In genomic region chr10:110107430-110107829, GRCh38 we compare ENCODE assay signal across 18 cellular contexts.
"Had no signal": no experiment of that assay in that cellular context is flagged by ENCODE, and none has a peak within 500 bp of the region (broad histone marks: within the 10 kb centered on the region; RNA-seq: fewer than 3 reads in every experiment).

No MANE protein-coding gene starts in this region.

- FAIRE-seq: kidney had no signal

- H3K36me3 ChIP-seq: right lobe of liver, uterus had no signal

- H3K9me3 Mint-ChIP-seq: effector memory CD8-positive, alpha-beta T cell; naive thymus-derived CD8-positive, alpha-beta T cell; stimulated activated memory B cell treated with anti-CD40 and anti-IgM and Interleukin-4, amounts not matched to agents 10 μg/mL and 1 μg/mL and 100 μg/mL, for 72 hours; stimulated activated naive CD8-positive, alpha-beta T cell treated with anti-CD3 and anti-CD28 coated beads, Interleukin-15, Interleukin-2, amounts not matched to agents 100 ng/mL and 50 ng/mL, for 24 hours had no signal

- ATAC-seq: effector memory CD8-positive, alpha-beta T cell; foreskin keratinocyte; left cardiac atrium; left ventricle myocardium superior; naive thymus-derived CD8-positive, alpha-beta T cell; psoas muscle; stimulated activated memory B cell treated with anti-CD40 and anti-IgM and Interleukin-4, amounts not matched to agents 10 μg/mL and 1 μg/mL and 100 μg/mL, for 72 hours had no signal

- DNase-seq: cortex of kidney; effector memory CD8-positive, alpha-beta T cell; esophagus squamous epithelium; foreskin keratinocyte; kidney; left cardiac atrium; left ventricle myocardium superior; naive thymus-derived CD8-positive, alpha-beta T cell; psoas muscle; retina; right lobe of liver; stimulated activated CD4-positive, alpha-beta T cell treated with anti-CD3 and anti-CD28 coated beads, Interleukin-1b, Interleukin-23, amount 100 ng/mL, for 48 hours; stimulated activated CD4-positive, alpha-beta T cell treated with anti-CD3 and anti-CD28 coated beads, Interleukin-4, amount 100 ng/mL, for 24 hours; tibial artery; upper lobe of left lung; uterus had no signal

- H3K27me3 ChIP-seq: esophagus squamous epithelium, foreskin keratinocyte, right lobe of liver, tibial artery, upper lobe of left lung, uterus had no signal

- H3K4me3 ChIP-seq: esophagus squamous epithelium, psoas muscle, right lobe of liver, tibial artery, upper lobe of left lung, uterus had no signal

- H3K27me3 Mint-ChIP-seq: effector memory CD8-positive, alpha-beta T cell; naive thymus-derived CD8-positive, alpha-beta T cell; stimulated activated memory B cell treated with anti-CD40 and anti-IgM and Interleukin-4, amounts not matched to agents 10 μg/mL and 1 μg/mL and 100 μg/mL, for 72 hours; stimulated activated naive CD8-positive, alpha-beta T cell treated with anti-CD3 and anti-CD28 coated beads, Interleukin-15, Interleukin-2, amounts not matched to agents 100 ng/mL and 50 ng/mL, for 24 hours had no signal

- H3K4me1 ChIP-seq: esophagus squamous epithelium, foreskin keratinocyte, psoas muscle, right lobe of liver, upper lobe of left lung, uterus had no signal

- H3K4me3 Mint-ChIP-seq: effector memory CD8-positive, alpha-beta T cell; naive thymus-derived CD8-positive, alpha-beta T cell; stimulated activated memory B cell treated with anti-CD40 and anti-IgM and Interleukin-4, amounts not matched to agents 10 μg/mL and 1 μg/mL and 100 μg/mL, for 72 hours; stimulated activated naive CD8-positive, alpha-beta T cell treated with anti-CD3 and anti-CD28 coated beads, Interleukin-15, Interleukin-2, amounts not matched to agents 100 ng/mL and 50 ng/mL, for 24 hours had no signal

- H3K27ac Mint-ChIP-seq: effector memory CD8-positive, alpha-beta T cell; stimulated activated memory B cell treated with anti-CD40 and anti-IgM and Interleukin-4, amounts not matched to agents 10 μg/mL and 1 μg/mL and 100 μg/mL, for 72 hours; stimulated activated naive CD8-positive, alpha-beta T cell treated with anti-CD3 and anti-CD28 coated beads, Interleukin-15, Interleukin-2, amounts not matched to agents 100 ng/mL and 50 ng/mL, for 24 hours had no signal

- H3K9me3 ChIP-seq: esophagus squamous epithelium, psoas muscle, right lobe of liver, tibial artery, upper lobe of left lung, uterus had no signal

- H3K27ac ChIP-seq: esophagus squamous epithelium, foreskin keratinocyte, psoas muscle, right lobe of liver, upper lobe of left lung, uterus had no signal
